Comparison of ENCODE assay signal across 8 cellular contexts in the genomic region with DNA sequence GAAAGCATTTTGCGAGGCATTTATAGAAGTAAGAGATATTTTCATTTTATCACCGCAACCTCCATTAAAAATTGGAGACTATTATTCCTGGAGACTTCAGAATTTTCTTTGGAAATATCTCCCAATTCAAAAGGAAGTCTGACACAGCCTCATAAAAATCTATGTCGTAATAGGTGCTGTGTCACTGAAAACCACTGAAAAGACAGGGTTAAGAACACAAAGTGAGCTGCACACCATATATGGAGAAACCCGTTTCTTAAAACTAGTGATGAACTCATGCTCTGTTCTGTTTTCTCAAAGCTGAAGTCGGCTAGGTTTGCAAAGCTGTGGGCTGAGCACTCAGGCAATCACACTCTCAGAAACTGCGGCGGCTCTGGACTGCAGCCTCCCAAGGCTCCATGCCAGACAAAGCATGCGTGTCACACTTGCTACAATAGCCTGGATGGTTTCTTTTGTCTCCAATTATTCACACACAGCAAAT. TPM values are rescaled to one million over a fixed set of nuclear protein-coding genes. Genes with fewer than 3 reads are reported as not detected.
DNase-seq lines count a peak whose midpoint lies in the region; ATAC-seq and FAIRE-seq lines count a peak whose summit lies in the region.

A gene (plus strand): TSS at position 287 of the 481 bp plus-strand sequence. CDS start 126 bp downstream, at position 413.

- H3K27ac Mint-ChIP-seq in activated CD8-positive, alpha-beta memory T cell treated with anti-CD3 and anti-CD28 coated beads, Interleukin-2, amount 10 ng/mL, durations not matched to agents 7 days and 5 days = peak within 1 kb of the TSS; percentile 99

- peaks cover 31% of the 10 kb centered on the region for H3K36me3 Mint-ChIP-seq in activated CD8-positive, alpha-beta memory T cell treated with anti-CD3 and anti-CD28 coated beads, Interleukin-2, amount 10 ng/mL, durations not matched to agents 7 days and 5 days

- no peaks in the 10 kb centered on the region for H3K27me3 Mint-ChIP-seq in activated CD8-positive, alpha-beta memory T cell treated with anti-CD3 and anti-CD28 coated beads, Interleukin-2, amount 10 ng/mL, durations not matched to agents 7 days and 5 days

- no peaks in the 10 kb centered on the region for H3K9me3 Mint-ChIP-seq in activated CD8-positive, alpha-beta memory T cell treated with anti-CD3 and anti-CD28 coated beads, Interleukin-2, amount 10 ng/mL, durations not matched to agents 7 days and 5 days (ENCODE audit: low read depth)

- DNase-seq in NOMO-1 (lab: John Stamatoyannopoulos, UW; ENCODE audit: unreplicated experiment in 2 of 2) (peak; percentile 81 to 97), myocyte (ENCODE audit: low read depth) (peak; percentile 91), DMS79 treated with DMSO at 0.1 percent for 48 hours (lab: John Stamatoyannopoulos, UW) (no peak)
- peak; percentile 89 for DNase-seq in activated CD8-positive, alpha-beta memory T cell treated with anti-CD3 and anti-CD28 coated beads, Interleukin-2, amount 10 ng/mL, durations not matched to agents 7 days and 5 days
- DNase-seq in stimulated activated CD8-positive, alpha-beta memory T cell treated with anti-CD3 and anti-CD28 coated beads, Interleukin-7, amount 100 ng/mL, for 48 hours (ENCODE audit: extremely low read depth in 1 of 2, low read depth in 1 of 2) = peak; percentile 45 to 77

- H3K4me1 Mint-ChIP-seq in activated CD8-positive, alpha-beta memory T cell treated with anti-CD3 and anti-CD28 coated beads, Interleukin-2, amount 10 ng/mL, durations not matched to agents 7 days and 5 days = peaks cover 69% of the 10 kb centered on the region

- peak within 1 kb of the TSS; percentile 99 for H3K4me3 Mint-ChIP-seq in activated CD8-positive, alpha-beta memory T cell treated with anti-CD3 and anti-CD28 coated beads, Interleukin-2, amount 10 ng/mL, durations not matched to agents 7 days and 5 days

- CTCF ChIA-PET in activated CD8-positive, alpha-beta memory T cell treated with anti-CD3 and anti-CD28 coated beads, Interleukin-2, amount 10 ng/mL, durations not matched to agents 7 days and 5 days (lab: Charles Lee) = interaction anchor here (0.7 to 8.5 kb wide), 14 partner anchors 8 to 556 kb away, joined by 3 to 57 read pairs (median 4); a partner anchor contains a TSS

- ATAC-seq in GM18498 (IDR thresholded peaks at IDR 0.05; ENCODE audit: unreplicated experiment) = peak; percentile 90
- peak; percentile 82 for ATAC-seq in HG02884 (IDR thresholded peaks at IDR 0.05; ENCODE audit: unreplicated experiment)
- peak; percentile 87 for ATAC-seq in activated CD8-positive, alpha-beta memory T cell treated with anti-CD3 and anti-CD28 coated beads, Interleukin-2, amount 10 ng/mL, durations not matched to agents 7 days and 5 days

- peak; percentile 54 for FAIRE-seq in endometrium (lab: Jason Lieb, UNC)

RNA-seq across cellular contexts. Expression of the gene that starts here (rescaled TPM):
- 10 to 100 TPM; 55.3 to 74.8 TPM for total RNA-seq in activated CD8-positive, alpha-beta memory T cell treated with anti-CD3 and anti-CD28 coated beads, Interleukin-2, amount 10 ng/mL, durations not matched to agents 7 days and 5 days
- total RNA-seq in myocyte = 15.9 and 20.7 TPM in 2 replicates
- 35.3 TPM for polyA plus RNA-seq in myocyte (2012)
